8 cellular contexts compared by ENCODE assay signal in the genomic region with DNA sequence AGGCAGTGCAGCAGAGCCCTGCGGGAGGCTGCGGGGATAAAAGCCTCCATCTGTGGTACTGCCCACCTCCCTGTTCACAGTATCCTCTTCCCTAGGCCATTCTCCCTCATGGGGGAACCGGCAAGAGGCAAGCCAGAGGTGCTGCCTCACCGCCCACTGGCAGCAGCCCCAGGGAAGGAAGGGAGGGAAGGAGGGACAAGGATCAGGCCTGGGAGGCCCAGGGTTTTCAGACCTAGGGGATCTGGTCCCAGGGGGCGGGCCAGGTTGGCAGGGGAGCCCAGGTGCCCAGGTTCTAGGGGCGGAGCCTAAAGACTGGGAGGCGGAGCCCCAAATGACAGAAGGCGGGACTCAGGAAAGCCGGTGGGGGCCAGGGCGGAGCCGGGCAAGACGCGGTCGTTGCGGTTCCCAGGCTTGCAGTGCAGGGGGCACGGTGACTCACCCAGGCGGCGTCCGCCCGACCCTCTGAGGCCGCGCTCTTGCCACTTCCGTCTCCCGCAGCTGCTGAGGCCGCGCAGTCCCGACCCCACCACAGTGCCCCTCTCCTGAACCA. TPM values are rescaled to one million over a fixed set of nuclear protein-coding genes. Genes with fewer than 3 reads are reported as not detected.
DNase-seq lines count a peak whose midpoint lies in the region; ATAC-seq and TF ChIP-seq lines count a peak whose summit lies in the region.

No MANE protein-coding gene starts in this region.

- TF ChIP-seq RAD21 in SK-N-SH (IDR thresholded peaks at IDR 0.05; ENCODE audit: low read length), result no peak

- no peaks in the 10 kb centered on the region for H3K27me3 ChIP-seq in SK-N-SH (ENCODE audit: insufficient read depth)
- H3K27me3 ChIP-seq in iPS DF 6.9 (ENCODE audit: control insufficient read depth, insufficient read depth, low read length), result no peaks in the 10 kb centered on the region
- H3K27me3 ChIP-seq in stomach smooth muscle (ENCODE audit: control insufficient read depth in 1 of 2, insufficient read depth in 2 of 2, low read length in 2 of 2), result no peaks in the 10 kb centered on the region

- H3F3A ChIP-seq in SK-N-SH (replicated peaks; ENCODE audit: insufficient read depth), result peaks cover 27% of the 10 kb centered on the region

- H3K4me1 ChIP-seq in SK-N-SH (ENCODE audit: control insufficient read depth in 1 of 2, insufficient read depth in 2 of 2, low read depth in 1 of 2, low read length in 1 of 2) (peaks cover 7 to 30% of the 10 kb centered on the region in 2 experiments; a peak in 2 of 4 replicates), iPS DF 6.9 (ENCODE audit: control insufficient read depth, insufficient read depth, low read length) (peaks cover 4% of the 10 kb centered on the region; the same call in 1 of the 2 replicates), stomach smooth muscle (ENCODE audit: control insufficient read depth, insufficient read depth, low read length) (peaks cover 47% of the 10 kb centered on the region)

- DNase-seq in SK-N-SH (no peak), iPS DF 6.9 (ENCODE audit: low read depth, low spot score) (no peak), GM20000 (ENCODE audit: low spot score) (no peak), NCI-H1930 (lab: John Stamatoyannopoulos, UW) (no peak)

- TF ChIP-seq EP300 in SK-N-SH (IDR thresholded peaks at IDR 0.05; ENCODE audit: borderline replicate concordance in 1 of 2, low read depth in 1 of 2, low read length in 1 of 2), result no peak

- H3K79me2 ChIP-seq in SK-N-SH (ENCODE audit: insufficient read depth), result peaks cover 16% of the 10 kb centered on the region

- ATAC-seq in SK-N-SH treated with all-trans-retinoic acid at 6 μM for 48 hours, result no peak
- no peak for ATAC-seq in HG02884 (IDR thresholded peaks at IDR 0.05; ENCODE audit: unreplicated experiment)

- peaks cover 0 to 11% of the 10 kb centered on the region in 2 experiments for H3K36me3 ChIP-seq in SK-N-SH (replicated peaks in 1 of 2; ENCODE audit: control insufficient read depth in 1 of 2, insufficient read depth in 2 of 2, low read length in 1 of 2)
- 0 out of 2 replicates have a peak, but pooled peaks cover under 1% of the 10 kb centered on the region for H3K36me3 ChIP-seq in iPS DF 6.9 (ENCODE audit: control insufficient read depth, insufficient read depth, low read length)
- H3K36me3 ChIP-seq in stomach smooth muscle (ENCODE audit: control insufficient read depth in 2 of 2, insufficient read depth in 2 of 2, low read length in 2 of 2), result peaks cover 2 to 7% of the 10 kb centered on the region in 2 donors

- WGBS in SK-N-SH (ENCODE audit: low lambda C conversion rate), result under 1% methylated on average over 26 of the region's 27 CpGs
- no CpG with 5 or more reads among the region's 27 CpGs for WGBS in iPS DF 6.9 (ENCODE audit: insufficient coverage, insufficient read length)

- TF ChIP-seq CTCF in SK-N-SH (IDR thresholded peaks at IDR 0.05), result no peak
- TF ChIP-seq CTCF in WI38 (IDR thresholded peaks at IDR 0.05; ENCODE audit: low read depth, low read length), result no peak
- no peak for TF ChIP-seq CTCF in GM20000 (IDR thresholded peaks at IDR 0.05; ENCODE audit: extremely low read depth, missing control alignments)

- H3K9me3 ChIP-seq in SK-N-SH (no peaks in the 10 kb centered on the region), iPS DF 6.9 (ENCODE audit: control insufficient read depth, insufficient read depth, low read length) (no peaks in the 10 kb centered on the region), stomach smooth muscle (ENCODE audit: control insufficient read depth in 2 of 2, low read length in 2 of 2) (no peaks in the 10 kb centered on the region)

- H4K20me1 ChIP-seq in SK-N-SH (ENCODE audit: insufficient read depth), result no peaks in the 10 kb centered on the region; the same call in 1 of the 2 replicates

- H3K9me2 ChIP-seq in SK-N-SH, result no peaks in the 10 kb centered on the region

- H3K4me3 ChIP-seq in SK-N-SH (ENCODE audit: low read depth in 2 of 2, low read length in 1 of 2), result peak overlapping the region; percentile 80 to 87
- peak overlapping the region; percentile 67 for H3K4me3 ChIP-seq in WI38 (ENCODE audit: low read depth, low read length)
- H3K4me3 ChIP-seq in iPS DF 6.9 (ENCODE audit: low read length), result peak overlapping the region; percentile 61; the same call in 1 of the 2 replicates
- H3K4me3 ChIP-seq in stomach smooth muscle (ENCODE audit: low read length in 2 of 2), result peak overlapping the region; percentile 84 to 98

- peak overlapping the region; percentile 71 for H3K9ac ChIP-seq in SK-N-SH
- H3K9ac ChIP-seq in stomach smooth muscle (ENCODE audit: low read length in 2 of 2), result peak overlapping the region; percentile 84 to 90

- peak overlapping the region; percentile 84; the same call in 1 of the 2 replicates for H2AFZ ChIP-seq in SK-N-SH (ENCODE audit: low read depth)

- H3K27ac ChIP-seq in SK-N-SH (ENCODE audit: low read depth in 2 of 2, low read length in 1 of 2) (peak overlapping the region; percentile 69 to 91), iPS DF 6.9 (ENCODE audit: low read length) (no peak overlapping the region), stomach smooth muscle (ENCODE audit: low read length) (peak overlapping the region; percentile 96)

- CTCF ChIA-PET in SK-N-SH (lab: Yijun Ruan, JAX), result interaction anchor here (1.0 to 6.4 kb wide), 15 partner anchors 11 to 514 kb away, joined by 3 to 112 read pairs (median 7); a partner anchor contains a TSS

- POLR2A ChIA-PET in SK-N-SH (lab: Yijun Ruan, JAX), result interaction anchor here (0.5 to 2.8 kb wide), 12 partner anchors 10 to 577 kb away, joined by 3 to 72 read pairs (median 4); a partner anchor contains a TSS

- H3K4me2 ChIP-seq in SK-N-SH, result peak overlapping the region; percentile 96

TF ChIP-seq in SK-N-SH, 30 proteins besides CTCF, POLR2A, EP300 and RAD21 (continues in another document):
- TF ChIP-seq, protein P1, sequence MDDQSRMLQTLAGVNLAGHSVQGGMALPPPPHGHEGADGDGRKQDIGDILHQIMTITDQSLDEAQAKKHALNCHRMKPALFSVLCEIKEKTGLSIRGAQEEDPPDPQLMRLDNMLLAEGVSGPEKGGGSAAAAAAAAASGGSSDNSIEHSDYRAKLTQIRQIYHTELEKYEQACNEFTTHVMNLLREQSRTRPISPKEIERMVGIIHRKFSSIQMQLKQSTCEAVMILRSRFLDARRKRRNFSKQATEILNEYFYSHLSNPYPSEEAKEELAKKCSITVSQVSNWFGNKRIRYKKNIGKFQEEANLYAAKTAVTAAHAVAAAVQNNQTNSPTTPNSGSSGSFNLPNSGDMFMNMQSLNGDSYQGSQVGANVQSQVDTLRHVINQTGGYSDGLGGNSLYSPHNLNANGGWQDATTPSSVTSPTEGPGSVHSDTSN (IDR thresholded peaks at IDR 0.05), result peak; percentile 22; the same call in 1 of the 2 replicates
- TF ChIP-seq, protein P2, sequence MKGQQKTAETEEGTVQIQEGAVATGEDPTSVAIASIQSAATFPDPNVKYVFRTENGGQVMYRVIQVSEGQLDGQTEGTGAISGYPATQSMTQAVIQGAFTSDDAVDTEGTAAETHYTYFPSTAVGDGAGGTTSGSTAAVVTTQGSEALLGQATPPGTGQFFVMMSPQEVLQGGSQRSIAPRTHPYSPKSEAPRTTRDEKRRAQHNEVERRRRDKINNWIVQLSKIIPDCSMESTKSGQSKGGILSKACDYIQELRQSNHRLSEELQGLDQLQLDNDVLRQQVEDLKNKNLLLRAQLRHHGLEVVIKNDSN (IDR thresholded peaks at IDR 0.05; ENCODE audit: borderline replicate concordance, low read depth), result no peak
- 0 out of 2 replicates have a peak, but pooled peaks have one; percentile 81 for TF ChIP-seq SIN3A (IDR thresholded peaks at IDR 0.05; ENCODE audit: borderline replicate concordance, low read depth, low read length)
- no peak; the same call in 1 of the 2 replicates for TF ChIP-seq JUND (IDR thresholded peaks at IDR 0.05)

TF ChIP-seq in SK-N-SH treated with all-trans-retinoic acid at 6 μM for 48 hours, 23 proteins besides CTCF, POLR2A, EP300 and RAD21 (continues in another document):
- TF ChIP-seq, protein P3, sequence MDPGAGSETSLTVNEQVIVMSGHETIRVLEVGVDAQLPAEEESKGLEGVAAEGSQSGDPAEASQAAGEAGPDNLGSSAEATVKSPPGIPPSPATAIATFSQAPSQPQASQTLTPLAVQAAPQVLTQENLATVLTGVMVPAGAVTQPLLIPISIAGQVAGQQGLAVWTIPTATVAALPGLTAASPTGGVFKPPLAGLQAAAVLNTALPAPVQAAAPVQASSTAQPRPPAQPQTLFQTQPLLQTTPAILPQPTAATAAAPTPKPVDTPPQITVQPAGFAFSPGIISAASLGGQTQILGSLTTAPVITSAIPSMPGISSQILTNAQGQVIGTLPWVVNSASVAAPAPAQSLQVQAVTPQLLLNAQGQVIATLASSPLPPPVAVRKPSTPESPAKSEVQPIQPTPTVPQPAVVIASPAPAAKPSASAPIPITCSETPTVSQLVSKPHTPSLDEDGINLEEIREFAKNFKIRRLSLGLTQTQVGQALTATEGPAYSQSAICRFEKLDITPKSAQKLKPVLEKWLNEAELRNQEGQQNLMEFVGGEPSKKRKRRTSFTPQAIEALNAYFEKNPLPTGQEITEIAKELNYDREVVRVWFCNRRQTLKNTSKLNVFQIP (CRISPR knock-in tag; IDR thresholded peaks at IDR 0.05; ENCODE audit: borderline replicate concordance, low read depth), result no peak
- TF ChIP-seq TCF4 (CRISPR knock-in tag; IDR thresholded peaks at IDR 0.05; ENCODE audit: borderline replicate concordance) (no peak), CSDC2 (CRISPR knock-in tag; IDR thresholded peaks at IDR 0.05) (no peak), ZNF565 (CRISPR knock-in tag; conservative IDR thresholded peaks at IDR 0.05; ENCODE audit: low read depth) (no peak), SNAI2 (CRISPR knock-in tag; IDR thresholded peaks at IDR 0.05) (no peak), ZFP30 (CRISPR knock-in tag; IDR thresholded peaks at IDR 0.05) (no peak), GLIS3 (CRISPR knock-in tag; IDR thresholded peaks at IDR 0.05) (no peak), ARNTL (CRISPR knock-in tag; IDR thresholded peaks at IDR 0.05; ENCODE audit: borderline replicate concordance, low read depth) (no peak)
- TF ChIP-seq, protein P4, sequence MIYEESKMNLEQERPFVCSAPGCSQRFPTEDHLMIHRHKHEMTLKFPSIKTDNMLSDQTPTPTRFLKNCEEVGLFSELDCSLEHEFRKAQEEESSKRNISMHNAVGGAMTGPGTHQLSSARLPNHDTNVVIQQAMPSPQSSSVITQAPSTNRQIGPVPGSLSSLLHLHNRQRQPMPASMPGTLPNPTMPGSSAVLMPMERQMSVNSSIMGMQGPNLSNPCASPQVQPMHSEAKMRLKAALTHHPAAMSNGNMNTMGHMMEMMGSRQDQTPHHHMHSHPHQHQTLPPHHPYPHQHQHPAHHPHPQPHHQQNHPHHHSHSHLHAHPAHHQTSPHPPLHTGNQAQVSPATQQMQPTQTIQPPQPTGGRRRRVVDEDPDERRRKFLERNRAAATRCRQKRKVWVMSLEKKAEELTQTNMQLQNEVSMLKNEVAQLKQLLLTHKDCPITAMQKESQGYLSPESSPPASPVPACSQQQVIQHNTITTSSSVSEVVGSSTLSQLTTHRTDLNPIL (CRISPR knock-in tag; IDR thresholded peaks at IDR 0.05; ENCODE audit: low read depth), result no peak

RNA-seq across cellular contexts. Expression of a gene that starts 3.0 kb away (rescaled TPM):
- polyA plus RNA-seq in SK-N-SH (2012; rRNA removed), result 23.3 and 30.4 TPM in 2 replicates
- 14.9 and 19.0 TPM in 2 replicates for polyA plus RNA-seq in SK-N-SH (2012; cell fraction: cytosol; rRNA removed)
- 78.4 and 88.5 TPM in 2 replicates for polyA plus RNA-seq in SK-N-SH (2012; cell fraction: nucleus; rRNA removed)

RNA-seq across cellular contexts. Expression of a gene that starts 29.2 kb away (rescaled TPM):
- not detected in 2 replicates for polyA plus RNA-seq in SK-N-SH (2012; rRNA removed)
- polyA plus RNA-seq in SK-N-SH (2012; cell fraction: cytosol; rRNA removed), result 0.01 TPM in 2 replicates
- polyA plus RNA-seq in SK-N-SH (2012; cell fraction: nucleus; rRNA removed), result 0.05 TPM in 1 of 2 replicates, not detected in the other
